Comparison of ENCODE assay signal across 17 cellular contexts in the genomic region with DNA sequence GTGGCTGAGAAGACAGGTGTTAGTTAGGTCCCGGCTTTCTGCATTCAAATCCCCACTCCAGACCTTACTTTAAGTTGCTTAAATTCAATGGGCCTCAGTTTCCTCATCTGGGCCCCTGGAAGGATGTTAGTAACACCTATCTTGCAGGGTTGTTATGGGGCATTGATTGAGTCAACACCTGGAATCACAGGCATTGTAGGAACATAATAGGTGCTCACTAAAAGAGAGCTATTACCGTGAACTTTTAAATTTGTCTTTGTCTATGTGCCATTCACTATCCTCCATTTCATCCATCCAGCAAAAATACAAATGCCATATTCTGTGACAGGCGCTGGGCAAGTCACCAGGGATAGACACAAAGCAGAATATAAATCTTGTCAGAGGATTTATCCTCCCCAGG. TPM values are rescaled to one million over a fixed set of nuclear protein-coding genes. Genes with fewer than 3 reads are reported as not detected.
DNase-seq lines count a peak whose midpoint lies in the region; ATAC-seq and TF ChIP-seq lines count a peak whose summit lies in the region.
"Had no signal": no experiment of that assay in that cellular context is flagged by ENCODE, and none has a peak within 500 bp of the region (broad histone marks: within the 10 kb centered on the region; RNA-seq: fewer than 3 reads in every experiment).

No MANE protein-coding gene starts in this region.

- CTCF ChIA-PET in SK-N-SH (lab: Yijun Ruan, JAX), result interaction anchor here (0.7 to 6.2 kb wide), 9 partner anchors 10 to 238 kb away, joined by 3 to 61 read pairs (median 4); no protein-coding TSS in a partner anchor

- TF ChIP-seq EP300 in SK-N-SH (IDR thresholded peaks at IDR 0.05; ENCODE audit: borderline replicate concordance in 1 of 2, low read depth in 1 of 2, low read length in 1 of 2), result no peak

- no peaks in the 10 kb centered on the region for H3K36me3 ChIP-seq in SK-N-SH (replicated peaks in 1 of 2; ENCODE audit: control insufficient read depth in 1 of 2, insufficient read depth in 2 of 2, low read length in 1 of 2)
- no peaks in the 10 kb centered on the region for H3K36me3 ChIP-seq in mucosa of stomach (ENCODE audit: control insufficient read depth, insufficient read depth, low read length)
- no peaks in the 10 kb centered on the region for H3K36me3 ChIP-seq in thyroid gland
- H3K36me3 ChIP-seq: adrenal gland had no signal

- peaks cover 0 to 9% of the 10 kb centered on the region in 2 experiments; a peak in 3 of 4 replicates for H3K4me1 ChIP-seq in SK-N-SH (ENCODE audit: control insufficient read depth in 1 of 2, insufficient read depth in 2 of 2, low read depth in 1 of 2, low read length in 1 of 2)
- peaks cover 33% of the 10 kb centered on the region for H3K4me1 ChIP-seq in mucosa of stomach (ENCODE audit: control insufficient read depth, insufficient read depth, low read length)
- H3K4me1 ChIP-seq in thyroid gland, result peaks cover 13 to 14% of the 10 kb centered on the region in 2 donors

- no peaks in the 10 kb centered on the region for H3K27me3 ChIP-seq in SK-N-SH (ENCODE audit: insufficient read depth)
- no peaks in the 10 kb centered on the region for H3K27me3 ChIP-seq in mucosa of stomach (ENCODE audit: control insufficient read depth, insufficient read depth, low read length)
- no peaks in the 10 kb centered on the region for H3K27me3 ChIP-seq in thyroid gland
- H3K27me3 ChIP-seq: adrenal gland had no signal

- H3F3A ChIP-seq in SK-N-SH (replicated peaks; ENCODE audit: insufficient read depth), result no peaks in the 10 kb centered on the region

- 0 out of 2 replicates have a peak overlapping the region, but pooled peaks have one; percentile 27 for H2AFZ ChIP-seq in SK-N-SH (ENCODE audit: low read depth)

- H3K4me3 ChIP-seq in SK-N-SH (ENCODE audit: low read depth in 2 of 2, low read length in 1 of 2) (no peak overlapping the region), mucosa of stomach (ENCODE audit: low read length) (no peak overlapping the region), thyroid gland (replicated peaks in 1 of 3) (no peak overlapping the region)
- H3K4me3 ChIP-seq: adrenal gland, SK-N-MC had no signal

- H3K4me2 ChIP-seq in SK-N-SH, result 0 out of 2 replicates have a peak overlapping the region, but pooled peaks have one; percentile 20

- H3K9me3 ChIP-seq in SK-N-SH, result no peaks in the 10 kb centered on the region
- no peaks in the 10 kb centered on the region for H3K9me3 ChIP-seq in mucosa of stomach (ENCODE audit: control insufficient read depth, low read length)
- no peaks in the 10 kb centered on the region for H3K9me3 ChIP-seq in thyroid gland
- H3K9me3 ChIP-seq: adrenal gland had no signal

- intact Hi-C loops in thyroid gland (cut with DNase I), result no loop called here

- TF ChIP-seq RAD21 in SK-N-SH (IDR thresholded peaks at IDR 0.05; ENCODE audit: low read length), result no peak

- ATAC-seq in SK-N-SH treated with all-trans-retinoic acid at 6 μM for 48 hours, result no peak
- ATAC-seq: activated T-cell treated with anti-CD3 and anti-CD28 coated beads, Interleukin-2, amount 50 U/mL, for 72 hours; CD8-positive, alpha-beta T cell; left lobe of liver; stimulated activated naive CD8-positive, alpha-beta T cell treated with anti-CD3 and anti-CD28 coated beads, Interleukin-15, Interleukin-2, amounts not matched to agents 100 U/mL and 50 U/mL, for 24 hours had no signal

- no peaks in the 10 kb centered on the region for H3K79me2 ChIP-seq in SK-N-SH (ENCODE audit: insufficient read depth)

- 84% methylated on average over 2 of the region's 3 CpGs for WGBS in SK-N-SH (ENCODE audit: low lambda C conversion rate)
- WGBS in thyroid gland, 2 donors, result 97% methylated on average over 3 of the region's 3 CpGs

- peaks cover 17% of the 10 kb centered on the region for H3K4me1 Mint-ChIP-seq in chondrocyte (ENCODE audit: low read depth)

- H3K9ac ChIP-seq in SK-N-SH (no peak overlapping the region), mucosa of stomach (ENCODE audit: low read length) (peak overlapping the region; percentile 26)

- no peaks in the 10 kb centered on the region for H3K9me3 Mint-ChIP-seq in chondrocyte (ENCODE audit: low read depth)
- H3K9me3 Mint-ChIP-seq: activated T-cell treated with anti-CD3 and anti-CD28 coated beads, Interleukin-2, amount 50 U/mL, for 72 hours; CD8-positive, alpha-beta T cell; H9 had no signal

- H3K27me3 Mint-ChIP-seq in chondrocyte (ENCODE audit: low read depth), result peaks cover 4% of the 10 kb centered on the region

- POLR2A ChIA-PET in SK-N-SH (lab: Yijun Ruan, JAX), result no interaction called here

- H3K4me3 Mint-ChIP-seq in chondrocyte (ENCODE audit: unreplicated experiment), result no peak overlapping the region
- H3K4me3 Mint-ChIP-seq: activated T-cell treated with anti-CD3 and anti-CD28 coated beads, Interleukin-2, amount 50 U/mL, for 72 hours; CD8-positive, alpha-beta T cell; H9 had no signal

- no peaks in the 10 kb centered on the region for H3K36me3 Mint-ChIP-seq in chondrocyte (ENCODE audit: low read depth)
- H3K36me3 Mint-ChIP-seq: CD8-positive, alpha-beta T cell had no signal

- no peaks in the 10 kb centered on the region for H3K9me2 ChIP-seq in SK-N-SH

- no peak for TF ChIP-seq POLR2A in thyroid gland (IDR thresholded peaks at IDR 0.05)

- H3K27ac ChIP-seq in SK-N-SH (ENCODE audit: low read depth in 2 of 2, low read length in 1 of 2) (peak overlapping the region in 1 of 2 experiments; percentile 67; a peak in 2 of 4 replicates), thyroid gland (peak overlapping the region; percentile 75 to 95 (median 75))
- H3K27ac ChIP-seq: 22Rv1, SK-N-MC had no signal

- TF ChIP-seq CTCF in SK-N-SH (IDR thresholded peaks at IDR 0.05) (no peak), chondrocyte (IDR thresholded peaks at IDR 0.05) (no peak), thyroid gland (IDR thresholded peaks at IDR 0.05) (no peak)

- peak overlapping the region; percentile 99 for H3K27ac Mint-ChIP-seq in chondrocyte (ENCODE audit: unreplicated experiment)
- H3K27ac Mint-ChIP-seq: activated T-cell treated with anti-CD3 and anti-CD28 coated beads, Interleukin-2, amount 50 U/mL, for 72 hours; CD8-positive, alpha-beta T cell had no signal

- no peak for DNase-seq in SK-N-SH
- no peak for DNase-seq in chondrocyte (ENCODE audit: low spot score)
- no peak for DNase-seq in thyroid gland
- DNase-seq in NCI-H1694 treated with DMSO at 0.1 percent for 48 hours (lab: John Stamatoyannopoulos, UW), result no peak
- DNase-seq in T1000 (lab: John Stamatoyannopoulos, UW), result no peak
- DNase-seq in SHP77 treated with DMSO at 0.1 percent for 48 hours (lab: John Stamatoyannopoulos, UW), result no peak
- DNase-seq: activated CD4-positive, alpha-beta T cell treated with anti-CD3 and anti-CD28 coated beads, Interleukin-2, amount 50 U/mL, for 48 hours; activated T-cell treated with anti-CD3 and anti-CD28 coated beads, Interleukin-2, amount 50 U/mL, for 72 hours; CD8-positive, alpha-beta T cell; H9; stimulated activated naive CD8-positive, alpha-beta T cell treated with anti-CD3 and anti-CD28 coated beads, Interleukin-15, Interleukin-2, amounts not matched to agents 100 U/mL and 50 U/mL, for 24 hours had no signal

- H4K20me1 ChIP-seq in SK-N-SH (ENCODE audit: insufficient read depth), result no peaks in the 10 kb centered on the region

TF ChIP-seq in SK-N-SH, 30 proteins besides CTCF, POLR2A, EP300 and RAD21:
- no peak for TF ChIP-seq NRF1 (IDR thresholded peaks at IDR 0.05; ENCODE audit: low read depth, low read length)

TF ChIP-seq in SK-N-SH treated with all-trans-retinoic acid at 6 μM for 48 hours, 23 proteins besides CTCF, POLR2A, EP300 and RAD21 (continues in another document):
- TF ChIP-seq ISL1 (CRISPR knock-in tag; IDR thresholded peaks at IDR 0.05), result no peak
- no peak for TF ChIP-seq PPARA (CRISPR knock-in tag; IDR thresholded peaks at IDR 0.05; ENCODE audit: borderline replicate concordance)
- TF ChIP-seq ZC3H10 (CRISPR knock-in tag; IDR thresholded peaks at IDR 0.05), result no peak
- TF ChIP-seq CSRNP3 (CRISPR knock-in tag; IDR thresholded peaks at IDR 0.05), result no peak
- no peak for TF ChIP-seq TOX (CRISPR knock-in tag; IDR thresholded peaks at IDR 0.05; ENCODE audit: borderline replicate concordance)
- no peak for TF ChIP-seq GLIS3 (CRISPR knock-in tag; IDR thresholded peaks at IDR 0.05)
- TF ChIP-seq SNAI2 (CRISPR knock-in tag; IDR thresholded peaks at IDR 0.05), result no peak
- TF ChIP-seq ZFP3 (CRISPR knock-in tag; IDR thresholded peaks at IDR 0.05), result no peak
- TF ChIP-seq, protein P1, sequence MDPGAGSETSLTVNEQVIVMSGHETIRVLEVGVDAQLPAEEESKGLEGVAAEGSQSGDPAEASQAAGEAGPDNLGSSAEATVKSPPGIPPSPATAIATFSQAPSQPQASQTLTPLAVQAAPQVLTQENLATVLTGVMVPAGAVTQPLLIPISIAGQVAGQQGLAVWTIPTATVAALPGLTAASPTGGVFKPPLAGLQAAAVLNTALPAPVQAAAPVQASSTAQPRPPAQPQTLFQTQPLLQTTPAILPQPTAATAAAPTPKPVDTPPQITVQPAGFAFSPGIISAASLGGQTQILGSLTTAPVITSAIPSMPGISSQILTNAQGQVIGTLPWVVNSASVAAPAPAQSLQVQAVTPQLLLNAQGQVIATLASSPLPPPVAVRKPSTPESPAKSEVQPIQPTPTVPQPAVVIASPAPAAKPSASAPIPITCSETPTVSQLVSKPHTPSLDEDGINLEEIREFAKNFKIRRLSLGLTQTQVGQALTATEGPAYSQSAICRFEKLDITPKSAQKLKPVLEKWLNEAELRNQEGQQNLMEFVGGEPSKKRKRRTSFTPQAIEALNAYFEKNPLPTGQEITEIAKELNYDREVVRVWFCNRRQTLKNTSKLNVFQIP (CRISPR knock-in tag; IDR thresholded peaks at IDR 0.05; ENCODE audit: borderline replicate concordance, low read depth), result no peak

RNA-seq across cellular contexts. Expression of gene MAPKAPK2, which starts 10.5 kb away (rescaled TPM):
- polyA plus RNA-seq in SK-N-SH (2012; rRNA removed), result 45.9 and 46.8 TPM in 2 replicates
- polyA plus RNA-seq in SK-N-SH (2012; cell fraction: cytosol; rRNA removed), result 34.8 and 47.6 TPM in 2 replicates
- 75.5 and 84.1 TPM in 2 replicates for polyA plus RNA-seq in SK-N-SH (2012; cell fraction: nucleus; rRNA removed)
- total RNA-seq in chondrocyte, result 66.6 to 88.0 TPM (median 87.9 TPM) in 3 replicates
- 10 to 100 TPM; 48.5 to 64.0 (median 59.9) TPM for total RNA-seq in thyroid gland

RNA-seq across cellular contexts. Expression of gene DYRK3, which starts 38.9 kb away (rescaled TPM):
- polyA plus RNA-seq in SK-N-SH (2012; rRNA removed), result 3.6 and 5.8 TPM in 2 replicates
- polyA plus RNA-seq in SK-N-SH (2012; cell fraction: cytosol; rRNA removed), result 5.1 and 5.5 TPM in 2 replicates
- polyA plus RNA-seq in SK-N-SH (2012; cell fraction: nucleus; rRNA removed), result 3.8 and 6.9 TPM in 2 replicates
- 4.8 to 6.6 TPM (median 5.7 TPM) in 3 replicates for total RNA-seq in chondrocyte
- total RNA-seq in thyroid gland, result 10 to 100 TPM; 14.5 to 21.2 (median 15.9) TPM
